Comparison of ENCODE assay signal across 1 cellular context in genomic region chr11:57773026-57773598, GRCh38.
TF ChIP-seq lines count a peak whose summit lies in the region.

No MANE protein-coding gene starts in this region.

TF ChIP-seq in IMR-90, 13 proteins besides CTCF, POLR2A, EP300 and RAD21:
- TF ChIP-seq BHLHE40 (IDR thresholded peaks at IDR 0.05; ENCODE audit: low read depth, low read length): no peak
- no peak for TF ChIP-seq MAFK (IDR thresholded peaks at IDR 0.05; ENCODE audit: low read depth, low read length)
- TF ChIP-seq RFX5 (IDR thresholded peaks at IDR 0.05; ENCODE audit: low read depth, low read length): no peak
- TF ChIP-seq RCOR1 (IDR thresholded peaks at IDR 0.05; ENCODE audit: insufficient replicate concordance, low read length): no peak
- TF ChIP-seq NFE2L2 (IDR thresholded peaks at IDR 0.05; ENCODE audit: low read depth, low read length): no peak
- TF ChIP-seq, protein P1, sequence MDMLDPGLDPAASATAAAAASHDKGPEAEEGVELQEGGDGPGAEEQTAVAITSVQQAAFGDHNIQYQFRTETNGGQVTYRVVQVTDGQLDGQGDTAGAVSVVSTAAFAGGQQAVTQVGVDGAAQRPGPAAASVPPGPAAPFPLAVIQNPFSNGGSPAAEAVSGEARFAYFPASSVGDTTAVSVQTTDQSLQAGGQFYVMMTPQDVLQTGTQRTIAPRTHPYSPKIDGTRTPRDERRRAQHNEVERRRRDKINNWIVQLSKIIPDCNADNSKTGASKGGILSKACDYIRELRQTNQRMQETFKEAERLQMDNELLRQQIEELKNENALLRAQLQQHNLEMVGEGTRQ (IDR thresholded peaks at IDR 0.05; ENCODE audit: low read depth, low read length): no peak
- TF ChIP-seq CHD1 (IDR thresholded peaks at IDR 0.05; ENCODE audit: low read depth, low read length): no peak
- no peak for TF ChIP-seq MXI1 (IDR thresholded peaks at IDR 0.05; ENCODE audit: borderline replicate concordance, low read depth, low read length)
- TF ChIP-seq CEBPB (IDR thresholded peaks at IDR 0.05; ENCODE audit: low read depth, low read length): no peak
- TF ChIP-seq MAZ (IDR thresholded peaks at IDR 0.05; ENCODE audit: borderline replicate concordance, low read depth, low read length): no peak
- TF ChIP-seq, protein P2, sequence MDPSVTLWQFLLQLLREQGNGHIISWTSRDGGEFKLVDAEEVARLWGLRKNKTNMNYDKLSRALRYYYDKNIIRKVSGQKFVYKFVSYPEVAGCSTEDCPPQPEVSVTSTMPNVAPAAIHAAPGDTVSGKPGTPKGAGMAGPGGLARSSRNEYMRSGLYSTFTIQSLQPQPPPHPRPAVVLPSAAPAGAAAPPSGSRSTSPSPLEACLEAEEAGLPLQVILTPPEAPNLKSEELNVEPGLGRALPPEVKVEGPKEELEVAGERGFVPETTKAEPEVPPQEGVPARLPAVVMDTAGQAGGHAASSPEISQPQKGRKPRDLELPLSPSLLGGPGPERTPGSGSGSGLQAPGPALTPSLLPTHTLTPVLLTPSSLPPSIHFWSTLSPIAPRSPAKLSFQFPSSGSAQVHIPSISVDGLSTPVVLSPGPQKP (IDR thresholded peaks at IDR 0.05; ENCODE audit: borderline replicate concordance, low read depth, low read length): no peak
- TF ChIP-seq SMC3 (IDR thresholded peaks at IDR 0.05; ENCODE audit: low read depth, low read length): no peak
- no peak for TF ChIP-seq FOS (IDR thresholded peaks at IDR 0.05; ENCODE audit: low read depth, low read length)
